8 cellular contexts compared by ENCODE assay signal in genomic region chr19:37317403-37318209, GRCh38. TPM values are rescaled to one million over a fixed set of nuclear protein-coding genes. Genes with fewer than 3 reads are reported as not detected.
DNase-seq lines count a peak whose midpoint lies in the region; ATAC-seq and TF ChIP-seq lines count a peak whose summit lies in the region.

No MANE protein-coding gene starts in this region.

- H3K27me3 ChIP-seq in thymus (ENCODE audit: control insufficient read depth, insufficient read depth) = no peaks in the 10 kb centered on the region

- ATAC-seq in activated naive CD4-positive, alpha-beta T cell treated with anti-CD3 and anti-CD28 coated beads, Interleukin-2, amount 50 U/mL, for 72 hours = peak; percentile 95 to 99
- ATAC-seq in omental fat pad (ENCODE audit: low FRiP score) = peak; percentile 99

- H3K4me1 ChIP-seq in thymus (ENCODE audit: control insufficient read depth, insufficient read depth, low read length) = peaks cover 7% of the 10 kb centered on the region

- H3K36me3 ChIP-seq in SK-N-MC (ENCODE audit: insufficient read depth, low read length) (peaks cover 12% of the 10 kb centered on the region; the same call in 1 of the 2 replicates), thymus (ENCODE audit: control insufficient read depth, insufficient read depth) (no peaks in the 10 kb centered on the region)

- peaks cover 34% of the 10 kb centered on the region for H3K36me3 Mint-ChIP-seq in HFFc6 (ENCODE audit: low read depth)
- H3K36me3 Mint-ChIP-seq in activated naive CD4-positive, alpha-beta T cell treated with anti-CD3 and anti-CD28 coated beads, Interleukin-2, amount 50 U/mL, for 72 hours = peaks cover 35 to 51% of the 10 kb centered on the region in 2 donors

- peaks cover 3% of the 10 kb centered on the region for H3K27me3 Mint-ChIP-seq in HFFc6 (ENCODE audit: insufficient read depth)

- H3K9ac ChIP-seq in SK-N-MC (ENCODE audit: insufficient read length) = peak overlapping the region; percentile 90

- peak; percentile 64 for TF ChIP-seq CTCF in HFFc6 (IDR thresholded peaks at IDR 0.05)
- no peak for TF ChIP-seq CTCF in NB4 (IDR thresholded peaks at IDR 0.05; ENCODE audit: low read depth, low read length)
- no peak for TF ChIP-seq CTCF in omental fat pad (IDR thresholded peaks at IDR 0.05)

- H3K9me3 ChIP-seq in SK-N-MC (ENCODE audit: low read depth, low read length) (no peaks in the 10 kb centered on the region), thymus (ENCODE audit: control insufficient read depth) (no peaks in the 10 kb centered on the region)

- peak; percentile 57 for TF ChIP-seq POLR2A in NB4 (IDR thresholded peaks at IDR 0.05; ENCODE audit: extremely low read depth, insufficient read length)

- DNase-seq in HFFc6 = peak; percentile 99
- DNase-seq in NB4 (ENCODE audit: low read depth) = peak; percentile 95
- DNase-seq in SK-N-MC (ENCODE audit: low read depth, low spot score) = peak; percentile 96
- DNase-seq in activated naive CD4-positive, alpha-beta T cell treated with anti-CD3 and anti-CD28 coated beads, Interleukin-2, amount 50 U/mL, for 72 hours (ENCODE audit: low spot score in 2 of 2) = peak; percentile 86 to 95
- DNase-seq in glomerular visceral epithelial cell (ENCODE audit: extremely low spot score) = peak; percentile 97
- peak; percentile 90 for DNase-seq in omental fat pad (ENCODE audit: low spot score)

- H3K9me3 Mint-ChIP-seq in HFFc6 = peaks cover 27% of the 10 kb centered on the region
- peaks cover 8 to 20% of the 10 kb centered on the region in 2 donors for H3K9me3 Mint-ChIP-seq in activated naive CD4-positive, alpha-beta T cell treated with anti-CD3 and anti-CD28 coated beads, Interleukin-2, amount 50 U/mL, for 72 hours

- H3K4me3 ChIP-seq in GM08714 (ENCODE audit: low read length) (peak overlapping the region; percentile 78), NB4 (ENCODE audit: low read depth, low read length) (peak overlapping the region; percentile 91), SK-N-MC (peak overlapping the region; percentile 95), thymus (ENCODE audit: low read length) (peak overlapping the region; percentile 73)

- peak overlapping the region; percentile 95 for H3K27ac Mint-ChIP-seq in HFFc6
- peak overlapping the region; percentile 95 to 96 for H3K27ac Mint-ChIP-seq in activated naive CD4-positive, alpha-beta T cell treated with anti-CD3 and anti-CD28 coated beads, Interleukin-2, amount 50 U/mL, for 72 hours

- no peak overlapping the region; the same call in 1 of the 2 replicates for H3K27ac ChIP-seq in SK-N-MC
- peak overlapping the region; percentile 90 for H3K27ac ChIP-seq in thymus (ENCODE audit: low read depth)

- H3K4me3 Mint-ChIP-seq in HFFc6 = peak overlapping the region; percentile 98

- H3K4me1 Mint-ChIP-seq in HFFc6 (ENCODE audit: low read depth) = peaks cover 22% of the 10 kb centered on the region

- WGBS in thymus = under 1% methylated on average over 57 of the region's 57 CpGs

RNA-seq across cellular contexts. Expression of gene ZNF527, which starts 53.3 kb away (rescaled TPM):
- 1 to 10 TPM; 2.6 to 3.7 (median 3.0) TPM for total RNA-seq in HFFc6 (2021; fragmentation: NEBNext Ultra II Directional; extraction: Animal tissue kit (Norgen Biotek cat#: 25700))
- total RNA-seq in activated naive CD4-positive, alpha-beta T cell treated with anti-CD3 and anti-CD28 coated beads, Interleukin-2, amount 50 U/mL, for 72 hours = 1 to 10 TPM; 4.6 to 5.1 TPM
- 1 to 10 TPM; 3.7 to 7.4 (median 4.6) TPM for total RNA-seq in omental fat pad
- polyA plus RNA-seq in thymus = 4.9 TPM
